8 cellular contexts compared by ENCODE assay signal in genomic region chr1:39410915-39411436, GRCh38.
DNase-seq lines count a peak whose midpoint lies in the region; ATAC-seq, FAIRE-seq and TF ChIP-seq lines count a peak whose summit lies in the region.

No MANE protein-coding gene starts in this region.

- TF ChIP-seq RAD21 in HepG2 (CRISPR knock-in tag; IDR thresholded peaks at IDR 0.05): peak; percentile 81

- BruUV-seq in HepG2 (replicated peaks; lab: Mats Ljungman, UMichigan): no TSS peak

- POLR2A ChIA-PET in HepG2 (lab: Yijun Ruan, JAX): interaction anchor here (0.7 to 5.1 kb wide), 6 partner anchors 12 to 63 kb away, joined by 3 to 41 read pairs (median 4); no protein-coding TSS in a partner anchor

- FAIRE-seq in HepG2 (lab: Jason Lieb, UNC): peak; percentile 97

- H3K9ac ChIP-seq in colonic mucosa (ENCODE audit: low read depth in 2 of 2, low read length in 2 of 2): peak overlapping the region in 1 of 2 donors; percentile 43
- peak overlapping the region; percentile 75 for H3K9ac ChIP-seq in HepG2 (ENCODE audit: insufficient read depth, low read depth, low read length)

- H3K4me3 ChIP-seq in colonic mucosa (peak overlapping the region; percentile 1), HepG2 (replicated peaks in 1 of 3; ENCODE audit: insufficient read depth in 1 of 3, low read depth in 2 of 3, low read length in 3 of 3) (peak overlapping the region; percentile 15 to 79 (median 70))

- H3K27me3 ChIP-seq in colonic mucosa (no peaks in the 10 kb centered on the region), HepG2 (ENCODE audit: control insufficient read depth in 1 of 2, insufficient read depth in 2 of 2, low read length in 2 of 2) (no peaks in the 10 kb centered on the region; a peak in 1 of 5 replicates)

- no peak for TF ChIP-seq EP300 in HepG2 (IDR thresholded peaks at IDR 0.05; ENCODE audit: low read depth in 2 of 2, low read length in 2 of 2)
- TF ChIP-seq EP300 in HepG2 (CRISPR knock-in tag; IDR thresholded peaks at IDR 0.05; ENCODE audit: borderline replicate concordance): no peak

- CTCF ChIA-PET in HepG2 (lab: Yijun Ruan, JAX; ENCODE audit: low intra/inter-chr PET ratio, low total read pairs): interaction anchor here (1.2 to 1.5 kb wide), 2 partner anchors 23 to 33 kb away, joined by 3 to 5 read pairs; no protein-coding TSS in a partner anchor

- peak; percentile 64 for TF ChIP-seq CTCF in GM10266 (IDR thresholded peaks at IDR 0.05; ENCODE audit: control insufficient read depth, insufficient read depth, low read depth, missing control alignments)
- peak; percentile 49 for TF ChIP-seq CTCF in colonic mucosa (IDR thresholded peaks at IDR 0.05)
- peak; percentile 76 for TF ChIP-seq CTCF in HepG2 (CRISPR knock-in tag; IDR thresholded peaks at IDR 0.05)

- H3K4me1 ChIP-seq in colonic mucosa (peaks cover 8% of the 10 kb centered on the region), HepG2 (ENCODE audit: insufficient read depth, low read length) (peaks cover 73% of the 10 kb centered on the region)

- in situ Hi-C loops in HepG2 (cut with HindIII; ENCODE audit: extremely low pct_ligation_motif_present, low pct_unique_long_range_greater_than_20kb): no loop called here

- H3K79me2 ChIP-seq in HepG2 (ENCODE audit: insufficient read depth, low read length): peaks cover 48% of the 10 kb centered on the region

- H3K4me2 ChIP-seq in HepG2 (ENCODE audit: low read depth, low read length): peak overlapping the region; percentile 82

- intact Hi-C loops in colonic mucosa (cut with DNase I): no loop called here
- intact Hi-C loops in HepG2 (cut with micrococcal nuclease; ENCODE audit: unreplicated experiment): loop anchor here (1.0 to 5.0 kb wide), 2 partner anchors 33 to 126 kb away; no protein-coding TSS in a partner anchor

- 46% methylated on average over 3 of the region's 3 CpGs for WGBS in HepG2 (ENCODE audit: low lambda C conversion rate)

- H3K27ac ChIP-seq in colonic mucosa (peak overlapping the region; percentile 31), HepG2 (ENCODE audit: extremely low read length, insufficient read depth, low read length) (peak overlapping the region; percentile 81)

- DNase-seq in GM10266 (ENCODE audit: extremely low spot score) (peak; percentile 81), NCI-H2029 (lab: John Stamatoyannopoulos, UW) (peak; percentile 90), colonic mucosa (peak; percentile 80), HepG2 (ENCODE audit: low spot score) (peak; percentile 84)
- DNase-seq in activated CD4-positive, alpha-beta T cell treated with anti-CD3 and anti-CD28 coated beads for 1 hour: peak; percentile 53
- peak; percentile 64 for DNase-seq in stimulated activated CD4-positive, alpha-beta T cell treated with anti-CD3 and anti-CD28 coated beads, Interleukin-4, amount 100 ng/mL, for 1 hour

- H3K9me3 ChIP-seq in colonic mucosa (no peaks in the 10 kb centered on the region), HepG2 (ENCODE audit: low read length) (no peaks in the 10 kb centered on the region)

- no peak overlapping the region for H2AFZ ChIP-seq in HepG2 (ENCODE audit: low read length)

- H3K36me3 ChIP-seq in colonic mucosa (no peaks in the 10 kb centered on the region), HepG2 (replicated peaks in 1 of 2; ENCODE audit: control insufficient read depth in 1 of 2, insufficient read depth in 2 of 2, low read length in 2 of 2) (peaks cover 1 to 10% of the 10 kb centered on the region in 2 experiments; a peak in 2 of 5 replicates)

- H4K20me1 ChIP-seq in HepG2 (ENCODE audit: insufficient read depth, low read length): peaks cover 29% of the 10 kb centered on the region

- ATAC-seq in HepG2 (peak; percentile 31), HG02588 (IDR thresholded peaks at IDR 0.05; ENCODE audit: unreplicated experiment) (no peak), HG02840 (IDR thresholded peaks at IDR 0.05; ENCODE audit: low FRiP score, unreplicated experiment) (no peak)

- TF ChIP-seq POLR2A in HepG2 (IDR thresholded peaks at IDR 0.05; ENCODE audit: insufficient read depth in 1 of 2, low read depth in 2 of 2, low read length in 2 of 2): no peak

TF ChIP-seq in HepG2, 621 proteins besides CTCF, POLR2A, EP300 and RAD21 (continues in another document):
- peak; percentile 41; the same call in 1 of the 2 replicates for TF ChIP-seq HDAC2 (CRISPR knock-in tag; IDR thresholded peaks at IDR 0.05)
- peak; percentile 45; the same call in 1 of the 2 replicates for TF ChIP-seq SPEN (CRISPR knock-in tag; IDR thresholded peaks at IDR 0.05; ENCODE audit: low read depth)
- TF ChIP-seq PRMT3 (CRISPR knock-in tag; IDR thresholded peaks at IDR 0.05; ENCODE audit: borderline replicate concordance, low read depth): 0 out of 2 replicates have a peak, but pooled peaks have one; percentile 35
- TF ChIP-seq ZC3H13 (CRISPR knock-in tag; IDR thresholded peaks at IDR 0.05): 0 out of 2 replicates have a peak, but pooled peaks have one; percentile 25
- peak; percentile 37 to 57; a peak in 2 of 4 replicates for TF ChIP-seq HMGXB4 (CRISPR knock-in tag; IDR thresholded peaks at IDR 0.05; ENCODE audit: borderline replicate concordance in 1 of 2, low read depth in 1 of 2)
- 0 out of 2 replicates have a peak, but pooled peaks have one; percentile 37 for TF ChIP-seq ZNF746 (CRISPR knock-in tag; IDR thresholded peaks at IDR 0.05)
- no peak for TF ChIP-seq XBP1 (CRISPR knock-in tag; IDR thresholded peaks at IDR 0.05)
- TF ChIP-seq ATF5 (CRISPR knock-in tag; IDR thresholded peaks at IDR 0.05; ENCODE audit: low read depth): 0 out of 2 replicates have a peak, but pooled peaks have one; percentile 37
- TF ChIP-seq FOSL2 (CRISPR knock-in tag; IDR thresholded peaks at IDR 0.05): peak; percentile 44
- no peak for TF ChIP-seq SOX6 (IDR thresholded peaks at IDR 0.05)
- peak; percentile 25; the same call in 1 of the 2 replicates for TF ChIP-seq SOX6 (CRISPR knock-in tag; IDR thresholded peaks at IDR 0.05)
- no peak for TF ChIP-seq ZXDC (CRISPR knock-in tag; IDR thresholded peaks at IDR 0.05)
- TF ChIP-seq ZNF580 (CRISPR knock-in tag; IDR thresholded peaks at IDR 0.05; ENCODE audit: borderline replicate concordance, low read depth): 0 out of 2 replicates have a peak, but pooled peaks have one; percentile 46
- 0 out of 2 replicates have a peak, but pooled peaks have one; percentile 21 for TF ChIP-seq PITX1 (CRISPR knock-in tag; IDR thresholded peaks at IDR 0.05)
- 0 out of 2 replicates have a peak, but pooled peaks have one; percentile 13 for TF ChIP-seq POLR2AphosphoS5 (IDR thresholded peaks at IDR 0.05; ENCODE audit: low read depth, low read length)
- peak; percentile 68 for TF ChIP-seq XRCC5 (optimal IDR thresholded peaks at IDR 0.05; ENCODE audit: low read length)
- TF ChIP-seq ELF3 (CRISPR knock-in tag; IDR thresholded peaks at IDR 0.05): no peak
- peak; percentile 61; the same call in 1 of the 2 replicates for TF ChIP-seq MYPOP (CRISPR knock-in tag; IDR thresholded peaks at IDR 0.05)
- no peak for TF ChIP-seq ZBTB8A (CRISPR knock-in tag; IDR thresholded peaks at IDR 0.05; ENCODE audit: borderline replicate concordance, low read depth)
